In the genomic region with DNA sequence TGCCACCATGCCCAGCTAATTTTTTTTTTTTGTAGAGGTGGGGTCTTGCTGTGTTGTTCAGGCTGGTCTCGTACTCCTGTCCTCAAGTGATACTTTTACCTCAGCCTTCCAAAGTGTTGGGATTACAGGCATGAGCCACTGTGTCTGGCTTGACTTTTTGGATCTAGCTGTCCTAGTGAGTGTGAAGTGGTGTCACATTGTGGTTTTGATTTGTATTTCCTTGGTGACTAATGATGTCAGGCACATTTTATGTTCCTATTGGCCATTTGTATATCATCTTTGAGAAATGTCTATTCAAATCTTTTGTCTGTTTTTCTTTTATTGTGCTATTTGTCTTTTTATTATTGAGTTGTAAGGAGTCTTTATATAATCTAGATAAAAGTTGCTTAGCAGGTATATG, we compare ENCODE assay signal across 8 cellular contexts. TPM values are rescaled to one million over a fixed set of nuclear protein-coding genes. Genes with fewer than 3 reads are reported as not detected.
DNase-seq lines count a peak whose midpoint lies in the region; ATAC-seq and TF ChIP-seq lines count a peak whose summit lies in the region.

No MANE protein-coding gene starts in this region.

- POLR2A ChIA-PET in T-cell (lab: Charles Lee), result no interaction called here

- H3K4me1 Mint-ChIP-seq in T-cell, result peaks cover 8 to 15% (median 10%) of the 10 kb centered on the region in 3 donors

- ATAC-seq in GM18909 (IDR thresholded peaks at IDR 0.05; ENCODE audit: poor library complexity, unreplicated experiment), result peak; percentile 55
- peak; percentile 43 to 62 (median 59) for ATAC-seq in T-cell (replicated peaks in 1 of 4)
- peak; percentile 82 for ATAC-seq in left ventricle myocardium superior
- ATAC-seq in HG03280 (IDR thresholded peaks at IDR 0.05; ENCODE audit: unreplicated experiment), result no peak
- ATAC-seq in GM21528 (IDR thresholded peaks at IDR 0.05; ENCODE audit: low FRiP score, unreplicated experiment), result no peak

- no peaks in the 10 kb centered on the region for H3K9me3 Mint-ChIP-seq in T-cell

- peaks cover 52% of the 10 kb centered on the region for H3K36me3 Mint-ChIP-seq in T-cell

- no peak overlapping the region for H3K4me3 ChIP-seq in coronary artery

- H3K27ac Mint-ChIP-seq in T-cell, result peak overlapping the region in 1 of 2 donors; percentile 1

- no peak for TF ChIP-seq CTCF in coronary artery (IDR thresholded peaks at IDR 0.05)

- H3K4me3 Mint-ChIP-seq in T-cell, result no peak overlapping the region

- no peak overlapping the region for H3K27ac ChIP-seq in coronary artery

- CTCF ChIA-PET in T-cell (lab: Charles Lee), result no interaction called here

- intact Hi-C loops in left ventricle myocardium superior (cut with micrococcal nuclease), result no loop called here

- no peaks in the 10 kb centered on the region for H3K27me3 Mint-ChIP-seq in T-cell

- DNase-seq in Ammon's horn (ENCODE audit: low spot score), result peak; percentile 16
- no peak for DNase-seq in T-cell
- DNase-seq in left ventricle myocardium superior, result no peak
- no peak for DNase-seq in coronary artery (ENCODE audit: low spot score)
- no peak for DNase-seq in NCI-H748 treated with DMSO at 0.1 percent for 48 hours (lab: John Stamatoyannopoulos, UW)

RNA-seq across cellular contexts. Expression of a gene that starts 53.5 kb away (rescaled TPM):
- 10 to 100 TPM; 27.2 to 32.8 (median 27.5) TPM for total RNA-seq in T-cell
- 118 TPM for total RNA-seq in left ventricle myocardium superior

Comparison
In these comparisons a context has a peak if more than half of its experiments do, and no peak if none do; other contexts are left out.
1. ATAC-seq: peak in GM18909 (single experiment), T-cell (4 of 4) and left ventricle myocardium superior (single experiment); none in HG03280 (single experiment) and GM21528 (single experiment).